8 cellular contexts compared by ENCODE assay signal in genomic region chr17:44350733-44351226, GRCh38. TPM values are rescaled to one million over a fixed set of nuclear protein-coding genes. Genes with fewer than 3 reads are reported as not detected.
DNase-seq lines count a peak whose midpoint lies in the region; ATAC-seq and TF ChIP-seq lines count a peak whose summit lies in the region.

No MANE protein-coding gene starts in this region.

- no peak overlapping the region for H3K56ac ChIP-seq in H9 (ENCODE audit: insufficient read length, low read depth, low read length)

- H3K4me1 ChIP-seq in H9 (ENCODE audit: insufficient read depth, low read length): no peaks in the 10 kb centered on the region

- H4K91ac ChIP-seq in H9 (ENCODE audit: insufficient read length, low read depth, low read length): no peak overlapping the region

- ATAC-seq in HG03460 (IDR thresholded peaks at IDR 0.05; ENCODE audit: unreplicated experiment): no peak
- no peak for ATAC-seq in GM18520 (IDR thresholded peaks at IDR 0.05; ENCODE audit: unreplicated experiment)

- no peak overlapping the region for H3K27ac ChIP-seq in H9 (ENCODE audit: insufficient read length, low read depth, low read length)

- no peak overlapping the region for H3T11ph ChIP-seq in H9 (ENCODE audit: low read length)

- H4K5ac ChIP-seq in H9 (ENCODE audit: insufficient read length, low read depth, low read length): no peak overlapping the region

- H2BK12ac ChIP-seq in H9 (ENCODE audit: insufficient read length, low read depth, low read length): no peak overlapping the region

- no peak overlapping the region for H3K27ac Mint-ChIP-seq in H9

- H2AFZ ChIP-seq in H9 (ENCODE audit: low read length): no peak overlapping the region

- H3K9me3 ChIP-seq in H9 (ENCODE audit: control insufficient read depth, low read depth, low read length): no peaks in the 10 kb centered on the region

- H3K27me3 ChIP-seq in H9 (ENCODE audit: insufficient read depth, low read length): no peaks in the 10 kb centered on the region

- peak; percentile 84 for TF ChIP-seq CTCF in H9 (conservative IDR thresholded peaks at IDR 0.05)

- H3K9me3 Mint-ChIP-seq in H9: no peaks in the 10 kb centered on the region; a peak in 1 of 5 replicates

- peaks cover 5 to 13% of the 10 kb centered on the region in 2 experiments for H3K4me1 Mint-ChIP-seq in H9

- no peak overlapping the region for H2BK15ac ChIP-seq in H9 (ENCODE audit: low read depth, low read length)

- peaks cover 3% of the 10 kb centered on the region for H3K23me2 ChIP-seq in H9 (ENCODE audit: insufficient read length, low read depth, low read length, poor library complexity, severe bottlenecking)

- H3K9ac ChIP-seq in H9 (ENCODE audit: extremely low read depth, insufficient read length, low read length): no peak overlapping the region

- H4K8ac ChIP-seq in H9 (replicated peaks; ENCODE audit: insufficient read length, low read depth, low read length): no peak overlapping the region

- DNase-seq in C1 segment of cervical spinal cord (lab: John Stamatoyannopoulos, UW) (peak in 9 of 14 donors; percentile 4 to 60 (median 23)), H9 (peak; percentile 90), RPMI8226 (peak; percentile 79), germinal center (ENCODE audit: low spot score) (peak; percentile 85), pons (ENCODE audit: low spot score) (peak; percentile 52)
- peak; percentile 57 for DNase-seq in activated T-helper 9 cell treated with anti-CD3 and anti-CD28 coated beads, Interleukin-2, amount 50 U/mL, for 16 hours (ENCODE audit: low read depth)

- H3K79me1 ChIP-seq in H9 (ENCODE audit: insufficient read depth, low read depth, low read length, poor library complexity, severe bottlenecking): no peaks in the 10 kb centered on the region

- H3K36me3 Mint-ChIP-seq in H9 (ENCODE audit: insufficient read depth in 1 of 3, low read depth in 3 of 3): peaks cover 3 to 17% (median 6%) of the 10 kb centered on the region in 3 experiments; a peak in 6 of 7 replicates

- no peak overlapping the region for H3K18ac ChIP-seq in H9 (ENCODE audit: insufficient read length, low read depth, low read length)

- no peak overlapping the region for H3K14ac ChIP-seq in H9 (ENCODE audit: insufficient read depth, low read length)

- H3K27me3 Mint-ChIP-seq in H9 (ENCODE audit: low read depth): peaks cover 5% of the 10 kb centered on the region; the same call in 1 of the 2 replicates

- no peak overlapping the region; a peak in 2 of 5 replicates for H3K4me3 Mint-ChIP-seq in H9

- H3K4me2 ChIP-seq in H9 (ENCODE audit: insufficient read depth, insufficient read length, low read length): no peak overlapping the region

- H2BK20ac ChIP-seq in H9 (ENCODE audit: low read depth, low read length, poor library complexity, severe bottlenecking): no peak overlapping the region

- no peak overlapping the region for H2BK120ac ChIP-seq in H9 (ENCODE audit: low read depth, low read length, poor library complexity, severe bottlenecking)

- no peaks in the 10 kb centered on the region for H4K20me1 ChIP-seq in H9 (ENCODE audit: control insufficient read depth, insufficient read depth, insufficient read length)

- H3K4ac ChIP-seq in H9 (ENCODE audit: low read depth, low read length): no peak overlapping the region

- H3K23ac ChIP-seq in H9 (ENCODE audit: insufficient read length, low read depth, low read length): no peak overlapping the region

- no CpG with 5 or more reads among the region's 6 CpGs for WGBS in H9 (ENCODE audit: extremely low coverage, insufficient read length, low lambda C conversion rate)

- H2BK5ac ChIP-seq in H9 (ENCODE audit: insufficient read length, low read length): no peak overlapping the region

- no peaks in the 10 kb centered on the region for H3K79me2 ChIP-seq in H9 (ENCODE audit: insufficient read depth, low read length)

- H2AK5ac ChIP-seq in H9 (ENCODE audit: insufficient read length, low read length): no peak overlapping the region

RNA-seq across cellular contexts. Expression of gene GRN, which starts 5.7 kb away (rescaled TPM):
- 127 and 130 TPM in 2 replicates for total RNA-seq in H9 (2021)

RNA-seq across cellular contexts. Expression of gene FAM171A2, which starts 12.9 kb away (rescaled TPM):
- 27.3 and 27.5 TPM in 2 replicates for total RNA-seq in H9 (2021)

RNA-seq across cellular contexts. Expression of gene SLC25A39, which starts 26.2 kb away (rescaled TPM):
- 227 and 235 TPM in 2 replicates for total RNA-seq in H9 (2021)

RNA-seq across cellular contexts. Expression of gene ITGA2B, which starts 38.7 kb away (rescaled TPM):
- total RNA-seq in H9 (2021): 8.3 and 10.1 TPM in 2 replicates

RNA-seq across cellular contexts. Expression of gene RUNDC3A, which starts 42.4 kb away (rescaled TPM):
- 2.2 and 3.8 TPM in 2 replicates for total RNA-seq in H9 (2021)

Comparison
In these comparisons a context has a peak if more than half of its experiments do, and no peak if none do; other contexts are left out.
1. DNase-seq: peak in every context shown above with its lines; median percentile 90 in H9; 85 in germinal center; 79 in RPMI8226; 57 in activated T-helper 9 cell treated with anti-CD3 and anti-CD28 coated beads, Interleukin-2, amount 50 U/mL, for 16 hours; 52 in pons; 23 in C1 segment of cervical spinal cord.